8 cellular contexts compared by ENCODE assay signal in the genomic region with DNA sequence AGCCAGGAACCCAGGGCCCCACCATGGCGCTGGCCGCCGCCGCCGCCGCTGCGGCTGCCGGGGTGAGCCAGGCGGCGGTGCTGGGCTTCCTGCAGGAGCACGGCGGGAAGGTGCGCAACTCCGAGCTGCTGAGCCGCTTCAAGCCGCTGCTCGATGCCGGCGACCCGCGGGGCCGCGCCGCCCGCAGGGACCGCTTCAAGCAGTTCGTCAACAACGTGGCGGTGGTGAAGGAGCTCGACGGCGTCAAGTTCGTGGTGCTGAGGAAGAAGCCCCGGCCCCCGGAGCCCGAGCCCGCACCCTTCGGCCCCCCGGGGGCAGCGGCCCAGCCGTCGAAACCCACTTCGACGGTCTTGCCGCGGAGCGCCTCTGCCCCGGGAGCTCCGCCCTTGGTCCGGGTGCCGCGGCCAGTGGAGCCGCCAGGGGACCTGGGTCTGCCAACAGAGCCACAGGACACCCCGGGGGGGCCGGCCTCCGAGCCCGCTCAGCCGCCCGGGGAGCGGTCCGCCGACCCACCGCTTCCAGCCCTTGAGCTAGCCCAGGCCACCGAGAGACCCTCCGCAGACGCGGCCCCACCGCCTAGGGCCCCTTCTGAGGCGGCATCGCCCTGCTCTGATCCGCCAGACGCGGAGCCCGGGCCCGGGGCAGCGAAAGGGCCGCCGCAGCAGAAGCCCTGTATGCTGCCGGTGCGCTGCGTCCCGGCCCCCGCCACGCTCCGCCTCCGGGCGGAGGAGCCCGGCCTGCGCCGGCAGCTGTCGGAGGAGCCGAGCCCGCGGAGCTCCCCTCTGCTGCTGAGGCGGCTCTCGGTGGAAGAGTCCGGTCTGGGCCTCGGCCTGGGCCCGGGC. TPM values are rescaled to one million over a fixed set of nuclear protein-coding genes. Genes with fewer than 3 reads are reported as not detected.
DNase-seq lines count a peak whose midpoint lies in the region; ATAC-seq, FAIRE-seq and TF ChIP-seq lines count a peak whose summit lies in the region.

No MANE protein-coding gene starts in this region.

- 11% methylated on average over 99 of the region's 99 CpGs for WGBS in liver

- TF ChIP-seq CTCF in bronchial epithelial cell (IDR thresholded peaks at IDR 0.05; ENCODE audit: insufficient read depth, low read length, severe bottlenecking) (no peak), liver (IDR thresholded peaks at IDR 0.05; ENCODE audit: low read depth, low read length, missing input control) (no peak), thoracic aorta (IDR thresholded peaks at IDR 0.05) (no peak)

- H3K9ac ChIP-seq in liver (ENCODE audit: low read depth in 1 of 2, low read length in 2 of 2) = no peak overlapping the region

- DNase-seq in ELR (ENCODE audit: low read depth) (peak; percentile 55), LoVo (ENCODE audit: low spot score) (peak; percentile 12), bronchial epithelial cell (ENCODE audit: low read depth) (no peak), thoracic aorta (ENCODE audit: low spot score) (no peak), cerebellum (ENCODE audit: low spot score) (no peak), SJCRH30 (no peak), NOMO-1 treated with DMSO at 0.1 percent for 48 hours (lab: John Stamatoyannopoulos, UW; ENCODE audit: unreplicated experiment) (no peak)

- H3K4me3 ChIP-seq in bronchial epithelial cell (ENCODE audit: low read depth, low read length) (peak overlapping the region; percentile 29), liver (ENCODE audit: low read depth in 1 of 3, low read length in 3 of 3) (peak overlapping the region in 2 of 3 donors; percentile 10 to 76), thoracic aorta (peak overlapping the region; percentile 71), SJCRH30 (no peak overlapping the region)

- H3K9me3 ChIP-seq in liver (ENCODE audit: control insufficient read depth in 4 of 4, low read length in 3 of 4) = no peaks in the 10 kb centered on the region
- no peaks in the 10 kb centered on the region for H3K9me3 ChIP-seq in thoracic aorta
- H3K9me3 ChIP-seq in SJCRH30 (replicated peaks) = no peaks in the 10 kb centered on the region

- FAIRE-seq in bronchial epithelial cell (lab: Jason Lieb, UNC) = no peak

- TF ChIP-seq RAD21 in liver (IDR thresholded peaks at IDR 0.05) = no peak

- H3K27ac ChIP-seq in liver (ENCODE audit: low read depth in 1 of 2, low read length in 2 of 2) (no peak overlapping the region), thoracic aorta (no peak overlapping the region), SJCRH30 (no peak overlapping the region)

- H3K36me3 ChIP-seq in bronchial epithelial cell (ENCODE audit: control insufficient read depth, insufficient read depth, low read length) = no peaks in the 10 kb centered on the region
- H3K36me3 ChIP-seq in liver (ENCODE audit: control insufficient read depth in 4 of 4, insufficient read depth in 3 of 4, low read depth in 1 of 4, low read length in 3 of 4) = no peaks in the 10 kb centered on the region
- H3K36me3 ChIP-seq in thoracic aorta = no peaks in the 10 kb centered on the region
- H3K36me3 ChIP-seq in SJCRH30 = no peaks in the 10 kb centered on the region

- no peak for ATAC-seq in thoracic aorta (ENCODE audit: insufficient number of reproducible peaks, low FRiP score, low read depth)

- H3K27me3 ChIP-seq in bronchial epithelial cell (ENCODE audit: control insufficient read depth, insufficient read depth, low read length) = peaks cover 8% of the 10 kb centered on the region
- no peaks in the 10 kb centered on the region for H3K27me3 ChIP-seq in liver (ENCODE audit: control insufficient read depth in 4 of 4, insufficient read depth in 4 of 4, low read length in 3 of 4)
- H3K27me3 ChIP-seq in thoracic aorta (replicated peaks; ENCODE audit: insufficient read depth) = peaks cover 3% of the 10 kb centered on the region
- H3K27me3 ChIP-seq in SJCRH30 = peaks cover 4% of the 10 kb centered on the region; the same call in 1 of the 2 replicates

- H3K4me1 ChIP-seq in liver (ENCODE audit: control insufficient read depth in 4 of 4, insufficient read depth in 4 of 4, low read length in 3 of 4) (peaks cover 0 to 19% (median 7%) of the 10 kb centered on the region in 4 donors), thoracic aorta (ENCODE audit: control insufficient read depth in 1 of 2, low read depth in 2 of 2) (peaks cover 4% of the 10 kb centered on the region in 2 donors), SJCRH30 (no peaks in the 10 kb centered on the region)

TF ChIP-seq in liver, 16 proteins besides CTCF, POLR2A, EP300 and RAD21:
- no peak for TF ChIP-seq HNF4G (IDR thresholded peaks at IDR 0.05)
- no peak for TF ChIP-seq NR2F2 (IDR thresholded peaks at IDR 0.05)
- TF ChIP-seq SP1 (IDR thresholded peaks at IDR 0.05) = no peak
- TF ChIP-seq, protein P1, sequence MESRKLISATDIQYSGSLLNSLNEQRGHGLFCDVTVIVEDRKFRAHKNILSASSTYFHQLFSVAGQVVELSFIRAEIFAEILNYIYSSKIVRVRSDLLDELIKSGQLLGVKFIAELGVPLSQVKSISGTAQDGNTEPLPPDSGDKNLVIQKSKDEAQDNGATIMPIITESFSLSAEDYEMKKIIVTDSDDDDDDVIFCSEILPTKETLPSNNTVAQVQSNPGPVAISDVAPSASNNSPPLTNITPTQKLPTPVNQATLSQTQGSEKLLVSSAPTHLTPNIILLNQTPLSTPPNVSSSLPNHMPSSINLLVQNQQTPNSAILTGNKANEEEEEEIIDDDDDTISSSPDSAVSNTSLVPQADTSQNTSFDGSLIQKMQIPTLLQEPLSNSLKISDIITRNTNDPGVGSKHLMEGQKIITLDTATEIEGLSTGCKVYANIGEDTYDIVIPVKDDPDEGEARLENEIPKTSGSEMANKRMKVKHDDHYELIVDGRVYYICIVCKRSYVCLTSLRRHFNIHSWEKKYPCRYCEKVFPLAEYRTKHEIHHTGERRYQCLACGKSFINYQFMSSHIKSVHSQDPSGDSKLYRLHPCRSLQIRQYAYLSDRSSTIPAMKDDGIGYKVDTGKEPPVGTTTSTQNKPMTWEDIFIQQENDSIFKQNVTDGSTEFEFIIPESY (IDR thresholded peaks at IDR 0.05) = no peak
- TF ChIP-seq GABPA (IDR thresholded peaks at IDR 0.05 in 1 of 2, conservative IDR thresholded peaks at IDR 0.05 in 1 of 2) = no peak
- no peak for TF ChIP-seq FOXA1 (IDR thresholded peaks at IDR 0.05)
- no peak for TF ChIP-seq YY1 (IDR thresholded peaks at IDR 0.05)
- no peak for TF ChIP-seq RXRA (IDR thresholded peaks at IDR 0.05)
- TF ChIP-seq, protein P2, sequence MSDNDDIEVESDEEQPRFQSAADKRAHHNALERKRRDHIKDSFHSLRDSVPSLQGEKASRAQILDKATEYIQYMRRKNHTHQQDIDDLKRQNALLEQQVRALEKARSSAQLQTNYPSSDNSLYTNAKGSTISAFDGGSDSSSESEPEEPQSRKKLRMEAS (IDR thresholded peaks at IDR 0.05) = no peak
- TF ChIP-seq HNF4A (conservative IDR thresholded peaks at IDR 0.05) = no peak
- no peak for TF ChIP-seq TAF1 (conservative IDR thresholded peaks at IDR 0.05)
- no peak for TF ChIP-seq FOXA2 (IDR thresholded peaks at IDR 0.05)

RNA-seq across cellular contexts. Expression of a gene that starts 0.7 kb away (rescaled TPM):
- total RNA-seq in bronchial epithelial cell (not detected in 2 replicates), liver (1 to 10 TPM; 1.6 to 1.9 TPM), thoracic aorta (under 1 TPM; 0.63 to 0.68 TPM), cerebellum (4.9 TPM)
- 1 to 10 TPM; 1.3 to 2.2 TPM for polyA plus RNA-seq in liver
- 0.02 and 0.08 TPM in 2 replicates for total RNA-seq in SJCRH30 (2014; rRNA removed; shearing (Covaris generic))

RNA-seq across cellular contexts. Expression of a gene that starts 16.6 kb away (rescaled TPM):
- 0.79 and 1.4 TPM in 2 replicates for total RNA-seq in bronchial epithelial cell
- total RNA-seq in liver = 10 to 100 TPM in 1 of 2 donors, 1 to 10 TPM in 1; 6.1 to 23.0 TPM
- polyA plus RNA-seq in liver = 10 to 100 TPM; 13.7 to 28.5 TPM
- total RNA-seq in thoracic aorta = 10 to 100 TPM; 13.1 to 15.4 TPM
- total RNA-seq in cerebellum = 2.4 TPM
- 1.6 and 2.5 TPM in 2 replicates for total RNA-seq in SJCRH30 (2014; rRNA removed; shearing (Covaris generic))

RNA-seq across cellular contexts. Expression of a gene that starts 36.8 kb away (rescaled TPM):
- total RNA-seq in bronchial epithelial cell (22.6 and 27.4 TPM in 2 replicates), liver (10 to 100 TPM; 11.8 to 16.5 TPM), thoracic aorta (100 to 1,000 TPM in 1 of 2 donors, 10 to 100 TPM in 1; 85.7 to 111 TPM), cerebellum (28.7 TPM)
- 1 to 10 TPM; 4.7 to 7.8 TPM for polyA plus RNA-seq in liver
- 25.4 and 26.5 TPM in 2 replicates for total RNA-seq in SJCRH30 (2014; rRNA removed; shearing (Covaris generic))

RNA-seq across cellular contexts. Expression of a gene that starts 52.4 kb away (rescaled TPM):
- under 0.01 and 0.26 TPM in 2 replicates for total RNA-seq in bronchial epithelial cell
- under 1 TPM in 1 of 2 donors, not detected in 1; 0.08 TPM for total RNA-seq in liver
- under 1 TPM; 0.08 to 0.10 TPM for polyA plus RNA-seq in liver
- not detected for total RNA-seq in thoracic aorta
- total RNA-seq in cerebellum = 0.54 TPM
- total RNA-seq in SJCRH30 (2014; rRNA removed; shearing (Covaris generic)) = 0.20 and 0.57 TPM in 2 replicates

RNA-seq across cellular contexts. Expression of a gene that starts 52.6 kb away (rescaled TPM):
- 78.2 and 127 TPM in 2 replicates for total RNA-seq in bronchial epithelial cell
- total RNA-seq in liver = 100 to 1,000 TPM in 1 of 2 donors, 10 to 100 TPM in 1; 62.5 to 103 TPM
- 1,000 to 10,000 TPM in 1 of 2 donors, 100 to 1,000 TPM in 1; 548 to 2,326 TPM for polyA plus RNA-seq in liver
- 10 to 100 TPM; 49.5 to 59.3 TPM for total RNA-seq in thoracic aorta
- total RNA-seq in cerebellum = 61.5 TPM
- total RNA-seq in SJCRH30 (2014; rRNA removed; shearing (Covaris generic)) = 229 and 261 TPM in 2 replicates

Comparison
In these comparisons a context has a peak if more than half of its experiments do, and no peak if none do; other contexts are left out.
1. DNase-seq: peak in ELR (single experiment) and LoVo (single experiment); none in bronchial epithelial cell (single experiment), thoracic aorta (single experiment), cerebellum (single experiment), SJCRH30 (0 of 2) and NOMO-1 treated with DMSO at 0.1 percent for 48 hours (single experiment).